2 cellular contexts compared by ENCODE assay signal in the genomic region with DNA sequence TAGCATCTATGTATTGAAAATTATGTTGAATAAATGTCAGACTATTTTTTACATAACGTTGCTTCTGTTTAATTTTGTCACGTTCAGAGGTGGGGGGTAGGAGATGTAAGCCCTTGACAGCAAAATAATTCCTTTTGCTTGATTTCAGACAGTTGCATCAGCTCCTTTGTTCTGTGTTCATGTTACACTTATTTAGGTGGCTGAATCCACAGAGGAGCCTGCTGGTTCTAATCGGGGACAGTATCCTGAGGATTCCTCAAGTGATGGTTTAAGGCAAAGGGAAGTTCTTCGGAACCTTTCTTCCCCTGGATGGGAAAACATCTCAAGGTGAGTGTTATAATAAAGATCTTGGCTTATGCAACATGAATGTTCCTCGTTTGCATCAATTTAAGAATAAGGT.
TF ChIP-seq lines count a peak whose summit lies in the region.

No MANE protein-coding gene starts in this region.

TF ChIP-seq in K562, 482 proteins besides CTCF, POLR2A, EP300 and RAD21 (continues in another document):
- peak; percentile 90 for TF ChIP-seq CEBPG (CRISPR knock-in tag; IDR thresholded peaks at IDR 0.05)
- peak; percentile 53 to 95; a peak in 3 of 4 replicates for TF ChIP-seq CEBPG (tag; conservative IDR thresholded peaks at IDR 0.05 in 1 of 2, IDR thresholded peaks at IDR 0.05 in 1 of 2)
- no peak for TF ChIP-seq JUNB (CRISPR knock-in tag; conservative IDR thresholded peaks at IDR 0.05)
- TF ChIP-seq ZSCAN32 (CRISPR knock-in tag; IDR thresholded peaks at IDR 0.05), result peak; percentile 81
- no peak for TF ChIP-seq CBFB (CRISPR knock-in tag; IDR thresholded peaks at IDR 0.05)
- TF ChIP-seq, protein P1, sequence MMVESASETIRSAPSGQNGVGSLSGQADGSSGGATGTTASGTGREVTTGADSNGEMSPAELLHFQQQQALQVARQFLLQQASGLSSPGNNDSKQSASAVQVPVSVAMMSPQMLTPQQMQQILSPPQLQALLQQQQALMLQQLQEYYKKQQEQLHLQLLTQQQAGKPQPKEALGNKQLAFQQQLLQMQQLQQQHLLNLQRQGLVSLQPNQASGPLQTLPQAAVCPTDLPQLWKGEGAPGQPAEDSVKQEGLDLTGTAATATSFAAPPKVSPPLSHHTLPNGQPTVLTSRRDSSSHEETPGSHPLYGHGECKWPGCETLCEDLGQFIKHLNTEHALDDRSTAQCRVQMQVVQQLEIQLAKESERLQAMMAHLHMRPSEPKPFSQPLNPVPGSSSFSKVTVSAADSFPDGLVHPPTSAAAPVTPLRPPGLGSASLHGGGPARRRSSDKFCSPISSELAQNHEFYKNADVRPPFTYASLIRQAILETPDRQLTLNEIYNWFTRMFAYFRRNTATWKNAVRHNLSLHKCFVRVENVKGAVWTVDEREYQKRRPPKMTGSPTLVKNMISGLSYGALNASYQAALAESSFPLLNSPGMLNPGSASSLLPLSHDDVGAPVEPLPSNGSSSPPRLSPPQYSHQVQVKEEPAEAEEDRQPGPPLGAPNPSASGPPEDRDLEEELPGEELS (CRISPR knock-in tag; IDR thresholded peaks at IDR 0.05; ENCODE audit: borderline replicate concordance), result no peak
- no peak for TF ChIP-seq KAT8 (IDR thresholded peaks at IDR 0.05; ENCODE audit: low read depth)
- no peak for TF ChIP-seq GTF2A2 (tag; IDR thresholded peaks at IDR 0.05)
- TF ChIP-seq CXXC5 (CRISPR knock-in tag; IDR thresholded peaks at IDR 0.05), result peak; percentile 28; the same call in 1 of the 2 replicates
- TF ChIP-seq, protein P2, sequence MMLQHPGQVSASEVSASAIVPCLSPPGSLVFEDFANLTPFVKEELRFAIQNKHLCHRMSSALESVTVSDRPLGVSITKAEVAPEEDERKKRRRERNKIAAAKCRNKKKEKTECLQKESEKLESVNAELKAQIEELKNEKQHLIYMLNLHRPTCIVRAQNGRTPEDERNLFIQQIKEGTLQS (IDR thresholded peaks at IDR 0.05), result peak; percentile 58; the same call in 1 of the 2 replicates
- TF ChIP-seq, protein P2 (CRISPR knock-in tag; conservative IDR thresholded peaks at IDR 0.05), result no peak
- TF ChIP-seq MEIS2 (IDR thresholded peaks at IDR 0.05; ENCODE audit: partially characterized antibody), result peak; percentile 20
- no peak for TF ChIP-seq TSC22D4 (tag; IDR thresholded peaks at IDR 0.05)
- TF ChIP-seq BRD4 (IDR thresholded peaks at IDR 0.05), result no peak
- TF ChIP-seq MBD2 (IDR thresholded peaks at IDR 0.05; ENCODE audit: borderline replicate concordance, low read depth), result no peak
- TF ChIP-seq MCM2 (IDR thresholded peaks at IDR 0.05; ENCODE audit: low read depth), result no peak
- TF ChIP-seq POLR2H (tag; IDR thresholded peaks at IDR 0.05; ENCODE audit: low read depth), result peak; percentile 63; the same call in 1 of the 2 replicates
- no peak for TF ChIP-seq MCM3 (IDR thresholded peaks at IDR 0.05)
- TF ChIP-seq, protein P3, sequence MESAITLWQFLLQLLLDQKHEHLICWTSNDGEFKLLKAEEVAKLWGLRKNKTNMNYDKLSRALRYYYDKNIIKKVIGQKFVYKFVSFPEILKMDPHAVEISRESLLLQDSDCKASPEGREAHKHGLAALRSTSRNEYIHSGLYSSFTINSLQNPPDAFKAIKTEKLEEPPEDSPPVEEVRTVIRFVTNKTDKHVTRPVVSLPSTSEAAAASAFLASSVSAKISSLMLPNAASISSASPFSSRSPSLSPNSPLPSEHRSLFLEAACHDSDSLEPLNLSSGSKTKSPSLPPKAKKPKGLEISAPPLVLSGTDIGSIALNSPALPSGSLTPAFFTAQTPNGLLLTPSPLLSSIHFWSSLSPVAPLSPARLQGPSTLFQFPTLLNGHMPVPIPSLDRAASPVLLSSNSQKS (CRISPR knock-in tag; IDR thresholded peaks at IDR 0.05), result no peak
- TF ChIP-seq, protein P4, sequence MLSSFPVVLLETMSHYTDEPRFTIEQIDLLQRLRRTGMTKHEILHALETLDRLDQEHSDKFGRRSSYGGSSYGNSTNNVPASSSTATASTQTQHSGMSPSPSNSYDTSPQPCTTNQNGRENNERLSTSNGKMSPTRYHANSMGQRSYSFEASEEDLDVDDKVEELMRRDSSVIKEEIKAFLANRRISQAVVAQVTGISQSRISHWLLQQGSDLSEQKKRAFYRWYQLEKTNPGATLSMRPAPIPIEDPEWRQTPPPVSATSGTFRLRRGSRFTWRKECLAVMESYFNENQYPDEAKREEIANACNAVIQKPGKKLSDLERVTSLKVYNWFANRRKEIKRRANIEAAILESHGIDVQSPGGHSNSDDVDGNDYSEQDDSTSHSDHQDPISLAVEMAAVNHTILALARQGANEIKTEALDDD (IDR thresholded peaks at IDR 0.05), result no peak
- no peak for TF ChIP-seq CHD1 (IDR thresholded peaks at IDR 0.05; ENCODE audit: low read length)
- no peak for TF ChIP-seq ILF3 (IDR thresholded peaks at IDR 0.05; ENCODE audit: borderline replicate concordance)
- TF ChIP-seq, protein P5, sequence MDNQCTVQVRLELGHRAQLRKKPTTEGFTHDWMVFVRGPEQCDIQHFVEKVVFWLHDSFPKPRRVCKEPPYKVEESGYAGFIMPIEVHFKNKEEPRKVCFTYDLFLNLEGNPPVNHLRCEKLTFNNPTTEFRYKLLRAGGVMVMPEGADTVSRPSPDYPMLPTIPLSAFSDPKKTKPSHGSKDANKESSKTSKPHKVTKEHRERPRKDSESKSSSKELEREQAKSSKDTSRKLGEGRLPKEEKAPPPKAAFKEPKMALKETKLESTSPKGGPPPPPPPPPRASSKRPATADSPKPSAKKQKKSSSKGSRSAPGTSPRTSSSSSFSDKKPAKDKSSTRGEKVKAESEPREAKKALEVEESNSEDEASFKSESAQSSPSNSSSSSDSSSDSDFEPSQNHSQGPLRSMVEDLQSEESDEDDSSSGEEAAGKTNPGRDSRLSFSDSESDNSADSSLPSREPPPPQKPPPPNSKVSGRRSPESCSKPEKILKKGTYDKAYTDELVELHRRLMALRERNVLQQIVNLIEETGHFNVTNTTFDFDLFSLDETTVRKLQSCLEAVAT (IDR thresholded peaks at IDR 0.05), result no peak
- no peak for TF ChIP-seq MEF2A (IDR thresholded peaks at IDR 0.05; ENCODE audit: control insufficient read depth, low read depth, low read length)
- TF ChIP-seq ELF2 (CRISPR knock-in tag; IDR thresholded peaks at IDR 0.05), result no peak
- no peak for TF ChIP-seq ZNF384 (IDR thresholded peaks at IDR 0.05; ENCODE audit: low read depth, low read length)
- no peak for TF ChIP-seq SPI1 (IDR thresholded peaks at IDR 0.05; ENCODE audit: borderline replicate concordance, low read depth, low read length)
- no peak for TF ChIP-seq LEF1 (IDR thresholded peaks at IDR 0.05)
- TF ChIP-seq SMAD4 (CRISPR knock-in tag; conservative IDR thresholded peaks at IDR 0.05), result no peak
- TF ChIP-seq, protein P6, sequence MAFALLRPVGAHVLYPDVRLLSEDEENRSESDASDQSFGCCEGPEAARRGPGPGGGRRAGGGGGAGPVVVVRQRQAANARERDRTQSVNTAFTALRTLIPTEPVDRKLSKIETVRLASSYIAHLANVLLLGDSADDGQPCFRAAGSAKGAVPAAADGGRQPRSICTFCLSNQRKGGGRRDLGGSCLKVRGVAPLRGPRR (CRISPR knock-in tag; IDR thresholded peaks at IDR 0.05), result no peak
- TF ChIP-seq MEF2D (tag; conservative IDR thresholded peaks at IDR 0.05; ENCODE audit: low read depth), result no peak
- 0 out of 2 replicates have a peak, but pooled peaks have one; percentile 21 for TF ChIP-seq TAF7 (tag; IDR thresholded peaks at IDR 0.05)

TF ChIP-seq in SK-N-SH, 30 proteins besides CTCF, POLR2A, EP300 and RAD21:
- TF ChIP-seq TCF12 (IDR thresholded peaks at IDR 0.05), result no peak
- no peak for TF ChIP-seq CHD2 (IDR thresholded peaks at IDR 0.05; ENCODE audit: low read length, partially characterized antibody)
- no peak for TF ChIP-seq NFIC (IDR thresholded peaks at IDR 0.05; ENCODE audit: borderline replicate concordance)
- TF ChIP-seq RXRA (IDR thresholded peaks at IDR 0.05; ENCODE audit: borderline replicate concordance, low read depth), result no peak
- no peak for TF ChIP-seq FOSL2 (IDR thresholded peaks at IDR 0.05; ENCODE audit: borderline replicate concordance, low read depth)
- no peak for TF ChIP-seq TEAD4 (IDR thresholded peaks at IDR 0.05; ENCODE audit: borderline replicate concordance, insufficient read depth)
- TF ChIP-seq TAF1 (IDR thresholded peaks at IDR 0.05; ENCODE audit: borderline replicate concordance, low read depth, low read length), result no peak
- TF ChIP-seq YY1 (IDR thresholded peaks at IDR 0.05; ENCODE audit: low read depth), result no peak
- TF ChIP-seq NRF1 (IDR thresholded peaks at IDR 0.05; ENCODE audit: low read depth, low read length), result no peak
- TF ChIP-seq POLR2AphosphoS5 (IDR thresholded peaks at IDR 0.05; ENCODE audit: low read depth, low read length), result no peak
- TF ChIP-seq, protein P7, sequence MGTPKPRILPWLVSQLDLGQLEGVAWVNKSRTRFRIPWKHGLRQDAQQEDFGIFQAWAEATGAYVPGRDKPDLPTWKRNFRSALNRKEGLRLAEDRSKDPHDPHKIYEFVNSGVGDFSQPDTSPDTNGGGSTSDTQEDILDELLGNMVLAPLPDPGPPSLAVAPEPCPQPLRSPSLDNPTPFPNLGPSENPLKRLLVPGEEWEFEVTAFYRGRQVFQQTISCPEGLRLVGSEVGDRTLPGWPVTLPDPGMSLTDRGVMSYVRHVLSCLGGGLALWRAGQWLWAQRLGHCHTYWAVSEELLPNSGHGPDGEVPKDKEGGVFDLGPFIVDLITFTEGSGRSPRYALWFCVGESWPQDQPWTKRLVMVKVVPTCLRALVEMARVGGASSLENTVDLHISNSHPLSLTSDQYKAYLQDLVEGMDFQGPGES (IDR thresholded peaks at IDR 0.05; ENCODE audit: low read depth, low read length), result no peak
- TF ChIP-seq GABPA (IDR thresholded peaks at IDR 0.05; ENCODE audit: low read depth), result no peak
